In genomic region chr3:15798533-15799245, GRCh38 we compare ENCODE assay signal across 1 cellular context.
TF ChIP-seq lines count a peak whose summit lies in the region.

No MANE protein-coding gene starts in this region.

TF ChIP-seq in GM23338, 12 proteins besides CTCF, POLR2A, EP300 and RAD21 (continued from another document):
- no peak for TF ChIP-seq POLR2AphosphoS5 (IDR thresholded peaks at IDR 0.05; ENCODE audit: low read depth)
- no peak for TF ChIP-seq STAT1 (IDR thresholded peaks at IDR 0.05; ENCODE audit: unreplicated experiment)
- TF ChIP-seq ZNF114 (CRISPR knock-in tag; IDR thresholded peaks at IDR 0.05), result no peak
